ENCODE assay signal across 20 cellular contexts in genomic region chrX:30870572-30870971, GRCh38. TPM values are rescaled to one million over a fixed set of nuclear protein-coding genes. Genes with fewer than 3 reads are reported as not detected.
DNase-seq lines count a peak whose midpoint lies in the region; ATAC-seq, FAIRE-seq and TF ChIP-seq lines count a peak whose summit lies in the region.
"Had no signal": no experiment of that assay in that cellular context is flagged by ENCODE, and none has a peak within 500 bp of the region (broad histone marks: within the 10 kb centered on the region; RNA-seq: fewer than 3 reads in every experiment).

No MANE protein-coding gene starts in this region.

- no peak overlapping the region for H3K27ac ChIP-seq in left ventricle myocardium inferior (replicated peaks)

- DNase-seq in Right ventricle myocardium superior (no peak), Right ventricle myocardium inferior (ENCODE audit: missing footprints) (no peak), left cardiac atrium (no peak), left ventricle myocardium inferior (no peak), HTR-8/SVneo (ENCODE audit: insufficient read length, low spot score) (no peak), NCI-H1417 (lab: John Stamatoyannopoulos, UW) (no peak), glomerular visceral epithelial cell (ENCODE audit: extremely low spot score) (no peak)
- DNase-seq: 8988T; C1 segment of cervical spinal cord; Calu3; CD4-positive, alpha-beta memory T cell; COR-L47; DMS53; DMS79 treated with DMSO at 0.1 percent for 48 hours; GF-D8; H9 had no signal

- peak; percentile 77 for FAIRE-seq in HTR-8/SVneo (lab: Jason Lieb, UNC)
- FAIRE-seq: GM12891, GM18507 had no signal

- peaks cover 6% of the 10 kb centered on the region for H3K36me3 ChIP-seq in left ventricle myocardium inferior

- H3K27me3 ChIP-seq in left ventricle myocardium inferior (ENCODE audit: low read depth) = no peaks in the 10 kb centered on the region

- H3K4me1 ChIP-seq in left ventricle myocardium inferior = no peaks in the 10 kb centered on the region

- TF ChIP-seq CTCF in left ventricle myocardium inferior (IDR thresholded peaks at IDR 0.05; ENCODE audit: borderline replicate concordance) = no peak

- no peaks in the 10 kb centered on the region for H3K9me3 ChIP-seq in left ventricle myocardium inferior (replicated peaks)

- intact Hi-C loops in Right ventricle myocardium superior (cut with DNase I) (no loop called here), Right ventricle myocardium inferior (cut with DNase I) (no loop called here), left cardiac atrium (cut with DNase I) (no loop called here), left ventricle myocardium inferior (cut with micrococcal nuclease) (no loop called here)

- ATAC-seq in Right ventricle myocardium superior (ENCODE audit: poor library complexity) (peak; percentile 78), Right ventricle myocardium inferior (no peak), left cardiac atrium (peak; percentile 30 to 43)
- ATAC-seq: GM23338, HCT116 had no signal

- no peak overlapping the region for H3K4me3 ChIP-seq in left ventricle myocardium inferior
- H3K4me3 ChIP-seq: GM23338 had no signal

RNA-seq across cellular contexts. Expression of gene TAB3, which starts 18.5 kb away (rescaled TPM):
- total RNA-seq in Right ventricle myocardium superior (12.3 TPM), Right ventricle myocardium inferior (12.4 TPM), left cardiac atrium (10 to 100 TPM; 11.6 to 13.7 TPM), left ventricle myocardium inferior (12.6 TPM)
